Comparison of ENCODE assay signal across 1 cellular context in genomic region chr19:49020931-49021895, GRCh38.
TF ChIP-seq lines count a peak whose summit lies in the region.

No MANE protein-coding gene starts in this region.

TF ChIP-seq in HCT116, 20 proteins besides CTCF, POLR2A, EP300 and RAD21 (continued from another document):
- TF ChIP-seq FOSL1 (IDR thresholded peaks at IDR 0.05; ENCODE audit: low read depth): peak; percentile 22; the same call in 1 of the 2 replicates
